10 cellular contexts compared by ENCODE assay signal in genomic region chr22:36333632-36334031, GRCh38. TPM values are rescaled to one million over a fixed set of nuclear protein-coding genes. Genes with fewer than 3 reads are reported as not detected.
DNase-seq lines count a peak whose midpoint lies in the region; ATAC-seq and TF ChIP-seq lines count a peak whose summit lies in the region.
"Had no signal": no experiment of that assay in that cellular context is flagged by ENCODE, and none has a peak within 500 bp of the region (broad histone marks: within the 10 kb centered on the region; RNA-seq: fewer than 3 reads in every experiment).

No MANE protein-coding gene starts in this region.

- WGBS in urinary bladder: 28% methylated on average over 4 of the region's 4 CpGs

- peak overlapping the region; percentile 36 for H3K4me3 ChIP-seq in left ventricle myocardium inferior
- H3K4me3 ChIP-seq in brain microvascular endothelial cell (ENCODE audit: low read depth, low read length): no peak overlapping the region
- peak overlapping the region in 1 of 2 donors; percentile 19 for H3K4me3 ChIP-seq in muscle layer of duodenum (ENCODE audit: low read depth in 1 of 2, low read length in 2 of 2)
- no peak overlapping the region for H3K4me3 ChIP-seq in urinary bladder (ENCODE audit: low read depth, low read length)

- no peak for TF ChIP-seq CTCF in left ventricle myocardium inferior (IDR thresholded peaks at IDR 0.05; ENCODE audit: borderline replicate concordance)
- no peak for TF ChIP-seq CTCF in brain microvascular endothelial cell (IDR thresholded peaks at IDR 0.05; ENCODE audit: low read depth, low read length, missing control alignments)

- no peaks in the 10 kb centered on the region for H3K27me3 ChIP-seq in left ventricle myocardium inferior (ENCODE audit: low read depth)
- H3K27me3 ChIP-seq in brain microvascular endothelial cell (replicated peaks): no peaks in the 10 kb centered on the region
- no peaks in the 10 kb centered on the region for H3K27me3 ChIP-seq in muscle layer of duodenum (ENCODE audit: low read depth, low read length)

- H3K36me3 ChIP-seq in left ventricle myocardium inferior (peaks cover 39% of the 10 kb centered on the region), brain microvascular endothelial cell (replicated peaks) (peaks cover 87% of the 10 kb centered on the region), muscle layer of duodenum (ENCODE audit: control insufficient read depth in 1 of 2, insufficient read depth in 2 of 2, low read length in 2 of 2) (peaks cover 34 to 51% of the 10 kb centered on the region in 2 donors), urinary bladder (ENCODE audit: insufficient read depth) (no peaks in the 10 kb centered on the region)

- H3K4me1 ChIP-seq in left ventricle myocardium inferior: peaks cover 100% of the 10 kb centered on the region
- H3K4me1 ChIP-seq in muscle layer of duodenum (ENCODE audit: control insufficient read depth in 1 of 2, insufficient read depth in 2 of 2, low read length in 2 of 2): peaks cover 67 to 97% of the 10 kb centered on the region in 2 donors
- H3K4me1 ChIP-seq in urinary bladder (ENCODE audit: insufficient read depth): peaks cover 6% of the 10 kb centered on the region

- DNase-seq in left ventricle myocardium inferior (no peak), left cardiac atrium (no peak), brain microvascular endothelial cell (no peak), CD1c-positive myeloid dendritic cell (ENCODE audit: extremely low spot score) (no peak), NCI-H524 (lab: John Stamatoyannopoulos, UW) (no peak)
- DNase-seq: DMS153, GOT3 had no signal

- no peaks in the 10 kb centered on the region for H3K9me3 ChIP-seq in left ventricle myocardium inferior (replicated peaks)
- H3K9me3 ChIP-seq in muscle layer of duodenum (ENCODE audit: control insufficient read depth in 1 of 2, low read length in 2 of 2): no peaks in the 10 kb centered on the region

- H3K27ac ChIP-seq in left ventricle myocardium inferior (replicated peaks): peak overlapping the region; percentile 100
- peak overlapping the region; percentile 98 for H3K27ac ChIP-seq in brain microvascular endothelial cell
- peak overlapping the region; percentile 97 for H3K27ac ChIP-seq in muscle layer of duodenum (ENCODE audit: low read length)
- peak overlapping the region; percentile 92 for H3K27ac ChIP-seq in urinary bladder (ENCODE audit: low read depth)

- ATAC-seq in left cardiac atrium: no peak
- no peak for ATAC-seq in HG03521 (IDR thresholded peaks at IDR 0.05; ENCODE audit: unreplicated experiment)

- in situ Hi-C loops in brain microvascular endothelial cell (cut with HindIII; ENCODE audit: low pct_ligation_motif_present, low sequenced_read_pairs): loop anchor here (25.0 kb wide), 1 partner anchor 129 kb away; no protein-coding TSS in a partner anchor

- intact Hi-C loops in left ventricle myocardium inferior (cut with micrococcal nuclease): loop anchor here (10.0 kb wide), 1 partner anchor 51 kb away; the partner anchor contains the start of gene MYH9
- intact Hi-C loops in left cardiac atrium (cut with DNase I): loop anchor here (5.0 kb wide), 2 partner anchors 34 to 54 kb away; partner anchors contain the start of gene MYH9 (in 1 of the 2)

RNA-seq across cellular contexts. Expression of gene MYH9, which starts 54.1 kb away (rescaled TPM):
- 150 TPM for total RNA-seq in left ventricle myocardium inferior
- 100 to 1,000 TPM; 225 to 367 TPM for total RNA-seq in left cardiac atrium
- 150 TPM for total RNA-seq in urinary bladder
- polyA plus RNA-seq in urinary bladder: 258 TPM
